Comparison of ENCODE assay signal across 9 cellular contexts in the genomic region with DNA sequence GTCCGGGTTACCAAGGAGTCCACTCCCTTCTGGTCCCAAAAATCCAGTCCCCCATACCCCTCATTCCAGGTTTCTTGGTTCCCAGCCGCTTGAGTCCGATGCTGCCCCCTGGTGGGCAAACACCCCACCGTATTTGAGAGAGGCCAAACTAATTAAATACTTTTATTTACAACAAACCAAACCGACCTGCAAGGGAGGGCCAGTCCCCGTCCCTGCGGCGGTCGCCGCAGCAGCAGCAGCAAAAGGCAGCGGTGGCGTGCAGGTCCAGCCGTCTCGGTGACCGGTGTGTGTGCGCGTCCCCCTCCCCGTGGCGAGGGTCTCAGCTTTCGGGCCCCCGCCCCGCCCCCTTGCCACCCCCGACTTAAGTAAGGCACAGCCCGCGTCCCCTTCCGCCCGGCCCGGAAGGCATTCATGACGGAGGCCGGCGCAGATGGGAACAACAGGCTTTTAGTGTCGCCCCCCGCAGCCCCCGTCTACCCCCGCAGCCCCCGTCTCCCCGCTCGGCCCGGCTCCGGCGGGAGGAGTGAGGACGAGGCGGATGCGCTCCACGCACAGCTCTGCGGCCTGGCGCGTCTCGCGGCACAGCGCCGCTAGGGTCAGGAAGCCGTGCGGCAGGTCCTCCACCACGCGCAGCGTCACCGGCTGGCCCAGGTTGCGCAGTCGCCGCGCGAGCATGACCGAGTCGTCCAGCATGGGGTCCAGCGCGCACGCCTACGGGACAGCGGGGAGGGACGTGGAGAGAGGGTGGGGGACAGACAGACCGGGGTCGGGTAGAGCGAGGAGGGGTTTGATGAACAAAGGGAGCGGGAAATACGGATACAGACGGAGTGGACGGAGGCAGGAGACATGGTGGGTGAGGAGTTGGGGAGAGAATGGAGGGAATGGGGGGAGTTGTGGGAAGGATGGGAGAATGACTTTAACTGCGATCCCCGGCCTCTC. TPM values are rescaled to one million over a fixed set of nuclear protein-coding genes. Genes with fewer than 3 reads are reported as not detected.
DNase-seq lines count a peak whose midpoint lies in the region; ATAC-seq and TF ChIP-seq lines count a peak whose summit lies in the region.
"Had no signal": no experiment of that assay in that cellular context is flagged by ENCODE, and none has a peak within 500 bp of the region (broad histone marks: within the 10 kb centered on the region; RNA-seq: fewer than 3 reads in every experiment).

No MANE protein-coding gene starts in this region.

- CTCF ChIA-PET in Calu3 (lab: Charles Lee): interaction anchor here (0.6 to 1.6 kb wide), 5 partner anchors 10 to 558 kb away, joined by 3 to 6 read pairs (median 4); no protein-coding TSS in a partner anchor
- CTCF ChIA-PET in activated naive CD4-positive, alpha-beta T cell treated with anti-CD3 and anti-CD28 coated beads for 36 hours (lab: Charles Lee): interaction anchor here (0.6 to 2.0 kb wide), 6 partner anchors 11 to 271 kb away, joined by 3 to 10 read pairs (median 6); no protein-coding TSS in a partner anchor

- H3K9me3 Mint-ChIP-seq in Calu3 (ENCODE audit: low read depth, unreplicated experiment) (no peaks in the 10 kb centered on the region), IgD-negative memory B cell (no peaks in the 10 kb centered on the region)
- no peaks in the 10 kb centered on the region for H3K9me3 Mint-ChIP-seq in activated naive CD4-positive, alpha-beta T cell treated with anti-CD3 and anti-CD28 coated beads for 36 hours

- intact Hi-C loops in Calu3 (cut with micrococcal nuclease; ENCODE audit: unreplicated experiment): no loop called here
- intact Hi-C loops in activated naive CD4-positive, alpha-beta T cell treated with anti-CD3 and anti-CD28 coated beads for 36 hours (cut with micrococcal nuclease): loop anchor here (1.0 to 5.0 kb wide), 2 partner anchors 14 to 294 kb away; no protein-coding TSS in a partner anchor

- BruUV-seq in Calu3 (replicated peaks; lab: Mats Ljungman, UMichigan): no TSS peak

- TF ChIP-seq CTCF in Calu3 (IDR thresholded peaks at IDR 0.05; ENCODE audit: unreplicated experiment) (peak; percentile 87), neutrophil (IDR thresholded peaks at IDR 0.05) (peak; percentile 51)

- H3K36me3 ChIP-seq in neutrophil (peaks cover 41% of the 10 kb centered on the region), subcutaneous abdominal adipose tissue (ENCODE audit: control insufficient read depth in 5 of 5, insufficient read depth in 5 of 5, low read length in 5 of 5) (peaks cover 0 to 37% (median 35%) of the 10 kb centered on the region in 5 donors)

- peak overlapping the region in 2 of 5 donors; percentile 48 to 49 for H3K9ac ChIP-seq in subcutaneous abdominal adipose tissue (ENCODE audit: low read length in 5 of 5)

- H3K27me3 Mint-ChIP-seq in Calu3 (ENCODE audit: unreplicated experiment): no peaks in the 10 kb centered on the region
- H3K27me3 Mint-ChIP-seq in IgD-negative memory B cell: no peaks in the 10 kb centered on the region
- H3K27me3 Mint-ChIP-seq in activated naive CD4-positive, alpha-beta T cell treated with anti-CD3 and anti-CD28 coated beads for 36 hours (ENCODE audit: low read depth): no peaks in the 10 kb centered on the region

- peak; percentile 90 for DNase-seq in Calu3
- peak; percentile 12 for DNase-seq in SHP77 treated with DMSO at 0.1 percent for 48 hours (lab: John Stamatoyannopoulos, UW)
- peak; percentile 82 for DNase-seq in activated naive CD4-positive, alpha-beta T cell treated with anti-CD3 and anti-CD28 coated beads for 36 hours
- DNase-seq in germinal center (ENCODE audit: low spot score): peak; percentile 80

- peaks cover 19 to 24% of the 10 kb centered on the region in 2 experiments for H3K4me1 ChIP-seq in neutrophil (ENCODE audit: control insufficient read depth in 1 of 2, insufficient read depth in 1 of 2, low read depth in 1 of 2, low read length in 1 of 2)
- H3K4me1 ChIP-seq in subcutaneous abdominal adipose tissue (ENCODE audit: control insufficient read depth in 5 of 5, insufficient read depth in 5 of 5, low read length in 5 of 5): peaks cover 8 to 65% (median 57%) of the 10 kb centered on the region in 5 donors

- no peaks in the 10 kb centered on the region for H3K9me3 ChIP-seq in neutrophil
- no peaks in the 10 kb centered on the region for H3K9me3 ChIP-seq in subcutaneous abdominal adipose tissue (ENCODE audit: control insufficient read depth in 5 of 5, low read length in 5 of 5)

- peaks cover 45% of the 10 kb centered on the region for H3K36me3 Mint-ChIP-seq in Calu3 (ENCODE audit: insufficient read depth, unreplicated experiment)
- H3K36me3 Mint-ChIP-seq in IgD-negative memory B cell: peaks cover 6% of the 10 kb centered on the region
- H3K36me3 Mint-ChIP-seq in activated naive CD4-positive, alpha-beta T cell treated with anti-CD3 and anti-CD28 coated beads for 36 hours (ENCODE audit: low read depth): peaks cover 16% of the 10 kb centered on the region

- H3K4me3 Mint-ChIP-seq in Calu3 (ENCODE audit: low read depth, unreplicated experiment): peak overlapping the region; percentile 81
- H3K4me3 Mint-ChIP-seq in IgD-negative memory B cell: peak overlapping the region; percentile 84 to 90 (median 89)
- H3K4me3 Mint-ChIP-seq in activated naive CD4-positive, alpha-beta T cell treated with anti-CD3 and anti-CD28 coated beads for 36 hours: peak overlapping the region; percentile 71

- H3K27ac Mint-ChIP-seq in Calu3 (ENCODE audit: unreplicated experiment): peak overlapping the region; percentile 53
- peak overlapping the region; percentile 36 to 86 (median 76) for H3K27ac Mint-ChIP-seq in IgD-negative memory B cell
- H3K27ac Mint-ChIP-seq in activated naive CD4-positive, alpha-beta T cell treated with anti-CD3 and anti-CD28 coated beads for 36 hours: no peak overlapping the region

- H3K27me3 ChIP-seq in neutrophil (peaks cover 13% of the 10 kb centered on the region), subcutaneous abdominal adipose tissue (ENCODE audit: control insufficient read depth in 5 of 5, insufficient read depth in 4 of 5, low read length in 5 of 5) (no peaks in the 10 kb centered on the region)

- H3K4me1 Mint-ChIP-seq in Calu3 (ENCODE audit: low read depth, unreplicated experiment) (peaks cover 20% of the 10 kb centered on the region), IgD-negative memory B cell (peaks cover 18 to 24% (median 23%) of the 10 kb centered on the region in 3 donors)
- H3K4me1 Mint-ChIP-seq in activated naive CD4-positive, alpha-beta T cell treated with anti-CD3 and anti-CD28 coated beads for 36 hours (ENCODE audit: low read depth): peaks cover 33% of the 10 kb centered on the region

- H3K4me3 ChIP-seq in neutrophil (ENCODE audit: low read depth in 1 of 2, low read length in 1 of 2): peak overlapping the region in 1 of 2 experiments; percentile 59
- H3K4me3 ChIP-seq in subcutaneous abdominal adipose tissue (ENCODE audit: low read depth in 1 of 5, low read length in 5 of 5): peak overlapping the region; percentile 40 to 62 (median 54)

- ATAC-seq in HG03108 (IDR thresholded peaks at IDR 0.05; ENCODE audit: unreplicated experiment): no peak

- H3K27ac ChIP-seq in neutrophil: peak overlapping the region; percentile 41
- peak overlapping the region; percentile 60 for H3K27ac ChIP-seq in subcutaneous abdominal adipose tissue (ENCODE audit: low read depth, low read length)
- H3K27ac ChIP-seq: epithelial cell of prostate had no signal

RNA-seq across cellular contexts. Expression of gene CNFN, which starts 11.5 kb away (rescaled TPM):
- 1.6 TPM in 2 replicates for total RNA-seq in Calu3 (2022)
- 42.5 TPM for polyA plus RNA-seq in IgD-negative memory B cell
- not detected for total RNA-seq in activated naive CD4-positive, alpha-beta T cell treated with anti-CD3 and anti-CD28 coated beads for 36 hours

RNA-seq across cellular contexts. Expression of gene LIPE, which starts 25.6 kb away (rescaled TPM):
- total RNA-seq in Calu3 (2022): 17.1 and 22.0 TPM in 2 replicates
- 15.0 TPM for polyA plus RNA-seq in IgD-negative memory B cell
- total RNA-seq in activated naive CD4-positive, alpha-beta T cell treated with anti-CD3 and anti-CD28 coated beads for 36 hours: 10 to 100 TPM; 30.2 to 32.5 TPM

RNA-seq across cellular contexts. Expression of gene CXCL17, which starts 41.1 kb away (rescaled TPM):
- 3.8 and 4.0 TPM in 2 replicates for total RNA-seq in Calu3 (2022)
- polyA plus RNA-seq in IgD-negative memory B cell: 0.25 TPM
- total RNA-seq in activated naive CD4-positive, alpha-beta T cell treated with anti-CD3 and anti-CD28 coated beads for 36 hours: not detected

Comparison
In these comparisons a context has a peak if more than half of its experiments do, and no peak if none do; other contexts are left out.
1. DNase-seq: peak in every context shown above with its lines; median percentile 90 in Calu3; 82 in activated naive CD4-positive, alpha-beta T cell treated with anti-CD3 and anti-CD28 coated beads for 36 hours; 80 in germinal center; 12 in SHP77 treated with DMSO at 0.1 percent for 48 hours.